Comparison of ENCODE assay signal across 8 cellular contexts in genomic region chr6:99349620-99350141, GRCh38. TPM values are rescaled to one million over a fixed set of nuclear protein-coding genes. Genes with fewer than 3 reads are reported as not detected.
A peak's percentile ranks its signal among the peaks of the same experiment; 100 is the strongest.
DNase-seq lines count a peak whose midpoint lies in the region; ATAC-seq and TF ChIP-seq lines count a peak whose summit lies in the region.

Gene FAXC, minus strand, starts transcription at chr6:99349674. Its CDS starts 302 bp downstream, at chr6:99349372.

- H3K27ac ChIP-seq in Panc1 (ENCODE audit: low read length), result peak within 1 kb of the TSS; percentile 12; the same call in 1 of the 2 replicates
- H3K27ac ChIP-seq in left lung, result peak within 1 kb of the TSS in 1 of 2 donors; percentile 65
- peak within 1 kb of the TSS; percentile 91 for H3K27ac ChIP-seq in stomach smooth muscle (ENCODE audit: low read length)
- no peak within 1 kb of the TSS for H3K27ac ChIP-seq in Karpas-422 (ENCODE audit: low read length)

- no peak within 1 kb of the TSS for H2AFZ ChIP-seq in Karpas-422 (ENCODE audit: low read length)

- TF ChIP-seq CTCF in Panc1 (IDR thresholded peaks at IDR 0.05), result peak; percentile 73
- peak; percentile 30 for TF ChIP-seq CTCF in choroid plexus epithelial cell (conservative IDR thresholded peaks at IDR 0.05; ENCODE audit: low read depth, low read length)
- no peak for TF ChIP-seq CTCF in left lung (IDR thresholded peaks at IDR 0.05)

- CTCF ChIA-PET in Panc1 (lab: Charles Lee), result interaction anchor here (1.1 kb wide), 1 partner anchor 15 kb away, joined by 3 read pairs; no protein-coding TSS in a partner anchor

- POLR2A ChIA-PET in Panc1 (lab: Charles Lee), result no interaction called here

- H3K36me3 ChIP-seq in Panc1 (ENCODE audit: control insufficient read depth, insufficient read depth, low read length) (no peaks in the 10 kb centered on the region), left lung (no peaks in the 10 kb centered on the region), stomach smooth muscle (ENCODE audit: control insufficient read depth in 2 of 2, insufficient read depth in 2 of 2, low read length in 2 of 2) (no peaks in the 10 kb centered on the region), Karpas-422 (ENCODE audit: insufficient read depth, low read length) (no peaks in the 10 kb centered on the region)

- no peaks in the 10 kb centered on the region for H3K9me3 ChIP-seq in Panc1 (ENCODE audit: control insufficient read depth, insufficient read depth, low read depth, low read length)
- H3K9me3 ChIP-seq in left lung, result no peaks in the 10 kb centered on the region
- no peaks in the 10 kb centered on the region for H3K9me3 ChIP-seq in stomach smooth muscle (ENCODE audit: control insufficient read depth in 2 of 2, low read length in 2 of 2)
- no peaks in the 10 kb centered on the region for H3K9me3 ChIP-seq in Karpas-422 (ENCODE audit: low read length)

- peak; percentile 7 for DNase-seq in Ammon's horn (ENCODE audit: low spot score)
- DNase-seq in Panc1 (ENCODE audit: low read depth, low spot score), result no peak
- peak; percentile 21 for DNase-seq in choroid plexus epithelial cell (ENCODE audit: low read depth)
- peak; percentile 52 to 88 for DNase-seq in left lung
- no peak for DNase-seq in Karpas-422

- peak; percentile 55 for ATAC-seq in GM18868 (IDR thresholded peaks at IDR 0.05; ENCODE audit: unreplicated experiment)
- peak; percentile 53 for ATAC-seq in HG03439 (IDR thresholded peaks at IDR 0.05; ENCODE audit: unreplicated experiment)
- peak; percentile 84 for ATAC-seq in Panc1
- peak; percentile 94 for ATAC-seq in left lung

- H3K4me3 ChIP-seq in Panc1 (ENCODE audit: low read depth in 2 of 2, low read length in 2 of 2) (peak within 1 kb of the TSS; percentile 54 to 61), choroid plexus epithelial cell (ENCODE audit: low read depth, low read length) (peak within 1 kb of the TSS; percentile 63), left lung (peak within 1 kb of the TSS; percentile 50 to 64), stomach smooth muscle (ENCODE audit: low read length in 2 of 2) (peak within 1 kb of the TSS; percentile 81 to 88), Karpas-422 (ENCODE audit: low read length) (no peak within 1 kb of the TSS)

- intact Hi-C loops in Panc1 (cut with micrococcal nuclease; ENCODE audit: unreplicated experiment), result no loop called here
- intact Hi-C loops in left lung (cut with DNase I), result loop anchor here in 1 of 2 donors (10.0 kb wide), 1 partner anchor 395 kb away; no protein-coding TSS in a partner anchor

- peaks cover 11% of the 10 kb centered on the region for H3K4me1 ChIP-seq in Panc1 (ENCODE audit: control insufficient read depth, insufficient read depth, low read length)
- peaks cover 0 to 5% of the 10 kb centered on the region in 2 donors for H3K4me1 ChIP-seq in left lung
- peaks cover 15% of the 10 kb centered on the region for H3K4me1 ChIP-seq in stomach smooth muscle (ENCODE audit: control insufficient read depth, insufficient read depth, low read length)
- H3K4me1 ChIP-seq in Karpas-422 (ENCODE audit: low read length), result peaks cover under 1% of the 10 kb centered on the region

- no TSS peak for BruUV-seq in Panc1 (replicated peaks; lab: Mats Ljungman, UMichigan)

- no peaks in the 10 kb centered on the region for H3K9me2 ChIP-seq in Karpas-422 (replicated peaks; ENCODE audit: insufficient read depth, low read length)

- H3K9ac ChIP-seq in stomach smooth muscle (ENCODE audit: low read length in 2 of 2) (peak within 1 kb of the TSS; percentile 83 to 94), Karpas-422 (ENCODE audit: low read length) (no peak within 1 kb of the TSS)

- H3K4me2 ChIP-seq in Karpas-422 (ENCODE audit: low read depth, low read length, poor library complexity, severe bottlenecking), result no peak within 1 kb of the TSS

- H4K20me1 ChIP-seq in Karpas-422 (ENCODE audit: insufficient read depth, low read depth, low read length), result no peaks in the 10 kb centered on the region

- H3K79me2 ChIP-seq in Karpas-422 (ENCODE audit: low read length), result no peaks in the 10 kb centered on the region

- in situ Hi-C loops in Panc1 (cut with HindIII; ENCODE audit: low pct_unique_long_range_greater_than_20kb, low sequenced_read_pairs), result no loop called here

- H3K27me3 ChIP-seq in Panc1 (ENCODE audit: control insufficient read depth, insufficient read depth, low read length), result peaks cover 10% of the 10 kb centered on the region; the same call in 1 of the 2 replicates
- H3K27me3 ChIP-seq in left lung, result peaks cover 5 to 82% of the 10 kb centered on the region in 2 donors
- H3K27me3 ChIP-seq in stomach smooth muscle (ENCODE audit: control insufficient read depth in 1 of 2, insufficient read depth in 2 of 2, low read length in 2 of 2), result peaks cover 0 to 4% of the 10 kb centered on the region in 2 donors
- H3K27me3 ChIP-seq in Karpas-422 (ENCODE audit: low read length), result no peaks in the 10 kb centered on the region

RNA-seq across cellular contexts. Expression of gene FAXC, which starts in this region (rescaled TPM):
- 9.0 TPM for total RNA-seq in Panc1 (2021; ENCODE audit: unreplicated experiment)
- polyA plus RNA-seq in Panc1 (2012; ENCODE audit: insufficient read length), result 7.2 TPM
- total RNA-seq in left lung, result 10 to 100 TPM in 1 of 2 donors, 1 to 10 TPM in 1; 5.2 to 12.4 TPM
- not detected in 2 replicates for total RNA-seq in Karpas-422 (2014; rRNA removed; shearing (Covaris generic); ENCODE audit: low replicate concordance)

Comparison
In these comparisons a context has a peak if more than half of its experiments do, and no peak if none do; other contexts are left out.
1. DNase-seq: peak in Ammon's horn (single experiment), choroid plexus epithelial cell (single experiment) and left lung (2 of 2); none in Panc1 (single experiment) and Karpas-422 (single experiment).
2. CTCF ChIP-seq: peak in Panc1 (single experiment) and choroid plexus epithelial cell (single experiment); none in left lung (0 of 2).
3. Peak in every context shown above with its lines, with median percentiles within 50 percentile points of each other: ATAC-seq.